Comparison of ENCODE assay signal across 8 cellular contexts in the genomic region with DNA sequence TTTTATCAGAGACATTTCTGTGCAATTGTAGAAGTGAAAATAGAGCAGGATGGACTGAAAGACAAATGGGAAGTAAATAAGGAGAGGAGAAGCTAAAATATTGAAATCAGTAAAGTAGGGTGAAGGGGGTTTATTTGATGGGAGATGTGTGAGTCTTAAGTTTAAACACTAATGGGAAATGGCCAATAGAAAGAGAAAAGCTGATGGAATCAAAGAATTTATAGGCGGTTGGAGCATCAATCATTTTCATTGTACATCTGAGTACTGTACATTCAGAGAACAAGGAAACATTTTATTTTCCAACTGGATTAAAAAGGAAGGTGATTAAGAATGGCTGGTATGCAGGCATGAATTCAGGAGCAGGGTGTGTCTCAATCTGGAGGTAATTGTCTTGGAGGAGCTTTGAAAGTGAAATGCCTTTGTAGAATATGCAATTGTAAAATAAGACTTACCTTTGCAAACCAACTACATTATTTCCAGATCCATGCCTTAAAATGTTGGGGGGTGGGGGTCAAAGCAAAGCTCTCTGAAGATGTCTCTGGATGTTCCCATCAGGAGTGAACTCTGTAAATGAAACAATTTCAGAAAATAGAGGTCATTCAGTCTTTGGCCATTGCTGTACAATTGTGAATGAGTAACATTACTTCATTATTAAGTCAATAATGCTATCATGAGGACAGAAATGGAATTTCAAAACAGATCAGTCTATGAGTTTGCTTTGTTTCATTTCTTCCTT.
DNase-seq lines count a peak whose midpoint lies in the region; ATAC-seq, FAIRE-seq and TF ChIP-seq lines count a peak whose summit lies in the region.
"Not testable (repeated sequence)": the region's sequence is repeated elsewhere in the genome, so short reads cannot be mapped to it uniquely, and the experiment has no call there.

No MANE protein-coding gene starts in this region.

- not testable (repeated sequence) for H3K27me3 Mint-ChIP-seq in mesothelial cell of epicardium (ENCODE audit: low read depth)

- intact Hi-C loops in PC-3 (cut with micrococcal nuclease); mammary epithelial cell (cut with micrococcal nuclease); heart left ventricle (cut with DNase I): not testable (repeated sequence)

- H3K79me2 ChIP-seq in PC-3 (ENCODE audit: low read length); mammary epithelial cell (ENCODE audit: insufficient read depth, low read length): not testable (repeated sequence)

- not testable (repeated sequence) for TF ChIP-seq POLR2A in heart left ventricle (IDR thresholded peaks at IDR 0.05)

- POLR2A ChIA-PET in PC-3 (lab: Charles Lee; ENCODE audit: unreplicated experiment): not testable (repeated sequence)

- ATAC-seq in PC-3: peak; percentile 95
- not testable (repeated sequence) for ATAC-seq in heart left ventricle

- not testable (repeated sequence) for H3K9me3 Mint-ChIP-seq in mesothelial cell of epicardium

- dilution Hi-C loops in mammary epithelial cell (cut with HindIII; ENCODE audit: low sequenced_read_pairs): not testable (repeated sequence)

- H3F3A ChIP-seq in PC-3 (ENCODE audit: low read length, unreplicated experiment): not testable (repeated sequence)

- not testable (repeated sequence) for H3K9me3 ChIP-seq in PC-3 (ENCODE audit: low read length); mammary epithelial cell (replicated peaks; ENCODE audit: insufficient read depth, low read length); heart left ventricle

- peak overlapping the region; percentile 9 for H3K27ac Mint-ChIP-seq in mesothelial cell of epicardium

- CTCF ChIA-PET in PC-3 (lab: Charles Lee); mammary epithelial cell (lab: Charles Lee; ENCODE audit: low non-redundant PET): not testable (repeated sequence)

- TF ChIP-seq CTCF in PC-3 (conservative IDR thresholded peaks at IDR 0.05; ENCODE audit: low read depth, low read length); mammary epithelial cell (conservative IDR thresholded peaks at IDR 0.05 in 1 of 2, IDR thresholded peaks at IDR 0.05 in 1 of 2; ENCODE audit: extremely low read depth in 1 of 2, insufficient read depth in 1 of 2, low read depth in 1 of 2, low read length in 2 of 2); heart left ventricle (IDR thresholded peaks at IDR 0.05); mesothelial cell of epicardium (IDR thresholded peaks at IDR 0.05; ENCODE audit: unreplicated experiment): not testable (repeated sequence)

- peaks cover 10% of the 10 kb centered on the region for H3K4me1 ChIP-seq in PC-3 (ENCODE audit: insufficient read depth, low read length)
- H3K4me1 ChIP-seq in mammary epithelial cell (ENCODE audit: insufficient read depth, low read length): not testable (repeated sequence)
- peaks cover 0 to 13% (median 0%) of the 10 kb centered on the region in 12 donors for H3K4me1 ChIP-seq in heart left ventricle

- H3K4me1 Mint-ChIP-seq in mesothelial cell of epicardium: peaks cover 11% of the 10 kb centered on the region

- not testable (repeated sequence) for H3K9ac ChIP-seq in PC-3 (ENCODE audit: low read length)
- peak overlapping the region; percentile 5 for H3K9ac ChIP-seq in mammary epithelial cell (ENCODE audit: insufficient read depth, low read length)

- in situ Hi-C loops in mammary epithelial cell (cut with MboI; ENCODE audit: low sequenced_read_pairs in 2 of 2): not testable (repeated sequence)

- not testable (repeated sequence) for H3K4me3 Mint-ChIP-seq in mesothelial cell of epicardium

- H2AFZ ChIP-seq in PC-3 (ENCODE audit: low read length): peak overlapping the region; percentile 70; the same call in 1 of the 2 replicates
- peak overlapping the region; percentile 71 for H2AFZ ChIP-seq in mammary epithelial cell (ENCODE audit: low read depth, low read length)

- H4K20me1 ChIP-seq in PC-3 (ENCODE audit: low read length); mammary epithelial cell (ENCODE audit: insufficient read depth, low read length): not testable (repeated sequence)

- H3K36me3 Mint-ChIP-seq in mesothelial cell of epicardium: not testable (repeated sequence)

- not testable (repeated sequence) for H3K9me2 ChIP-seq in PC-3 (replicated peaks; ENCODE audit: low read length)

- BruUV-seq in PC-3 (replicated peaks; lab: Mats Ljungman, UMichigan): TSS peak; percentile 52
- BruUV-seq in mammary epithelial cell (replicated peaks; lab: Mats Ljungman, UMichigan): not testable (repeated sequence)

- not testable (repeated sequence) for FAIRE-seq in urothelium cell line (lab: Jason Lieb, UNC)

- peak overlapping the region; percentile 80 for H3K27ac ChIP-seq in PC-3 (ENCODE audit: low read length)
- H3K27ac ChIP-seq in mammary epithelial cell (ENCODE audit: insufficient read depth, low read depth, low read length): peak overlapping the region; percentile 80
- H3K27ac ChIP-seq in epithelial cell of prostate: peak overlapping the region; percentile 90
- peak overlapping the region in 10 of 12 donors; percentile 1 to 61 (median 44) for H3K27ac ChIP-seq in heart left ventricle

- not testable (repeated sequence) for H3K27me3 ChIP-seq in PC-3 (ENCODE audit: low read length); mammary epithelial cell (ENCODE audit: insufficient read depth, low read length); heart left ventricle

- 8% methylated on average over 1 of the region's 1 CpG for WGBS in mammary epithelial cell (ENCODE audit: low coverage, missing lambda C conversion rate)
- 78 to 93% (median 85%) methylated on average over 1 of the region's 1 CpG for WGBS in heart left ventricle, 4 donors

- H3K4me2 ChIP-seq in PC-3 (ENCODE audit: low read length) (peak overlapping the region; percentile 64), mammary epithelial cell (ENCODE audit: insufficient read depth, low read depth, low read length) (peak overlapping the region; percentile 67)

- 0 out of 2 replicates have a peak overlapping the region, but pooled peaks have one; percentile 19 for H3K4me3 ChIP-seq in PC-3 (ENCODE audit: low read length)
- H3K4me3 ChIP-seq in mammary epithelial cell (replicated peaks in 1 of 3; ENCODE audit: insufficient read depth in 1 of 3, low read depth in 2 of 3, low read length in 3 of 3); heart left ventricle: not testable (repeated sequence)

- DNase-seq in A172 (ENCODE audit: low spot score): peak; percentile 52
- peak; percentile 35 for DNase-seq in HT-29 (ENCODE audit: low spot score)
- DNase-seq in PC-3: peak; percentile 73
- peak; percentile 68 for DNase-seq in mammary epithelial cell
- not testable (repeated sequence) for DNase-seq in epithelial cell of prostate (ENCODE audit: low read depth, low spot score); heart left ventricle; mesothelial cell of epicardium (ENCODE audit: low spot score in 2 of 2, unreplicated experiment in 2 of 2)
- DNase-seq in urothelium cell line (ENCODE audit: low spot score): peak; percentile 1

- not testable (repeated sequence) for H3K36me3 ChIP-seq in PC-3 (ENCODE audit: low read depth, low read length); mammary epithelial cell (ENCODE audit: insufficient read depth, low read length); heart left ventricle
